22 cellular contexts compared by ENCODE assay signal in the genomic region with DNA sequence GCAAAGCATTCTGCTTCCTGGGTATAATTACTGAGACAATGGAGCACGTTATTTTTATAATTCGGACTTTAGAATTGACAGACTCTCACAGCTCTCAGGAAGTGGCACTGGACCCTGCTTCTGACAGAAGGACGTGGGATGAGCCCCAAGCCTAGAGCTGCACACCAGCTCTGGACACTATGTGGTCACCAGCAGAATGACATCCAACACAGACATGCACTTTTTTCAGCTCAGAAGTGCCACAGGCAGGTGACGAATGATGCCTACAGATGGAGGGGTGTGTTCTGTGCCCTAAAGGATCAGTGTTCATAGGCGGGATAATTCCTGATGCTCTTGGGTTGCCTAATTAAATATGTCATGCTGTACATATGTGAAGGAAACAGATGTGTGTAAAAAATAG.
"Had no signal": no experiment of that assay in that cellular context is flagged by ENCODE, and none has a peak within 500 bp of the region (broad histone marks: within the 10 kb centered on the region; RNA-seq: fewer than 3 reads in every experiment).

No MANE protein-coding gene starts in this region.

- H3K27ac Mint-ChIP-seq: activated CD4-positive, alpha-beta T cell treated with anti-CD3 and anti-CD28 coated beads, Interleukin-2, amount 10 ng/mL, durations not matched to agents 24 days and 14 days; activated CD8-positive, alpha-beta T cell treated with anti-CD3 and anti-CD28 coated beads for 36 hours; activated naive CD4-positive, alpha-beta T cell treated with anti-CD3 and anti-CD28 coated beads, Interleukin-2, amount 10 ng/mL, durations not matched to agents 7 days and 5 days; activated T-cell treated with anti-CD3 and anti-CD28 coated beads, Interleukin-2, amount 50 U/mL, for 24 hours; endodermal cell; stimulated activated effector memory CD8-positive, alpha-beta T cell treated with anti-CD3 and anti-CD28 coated beads, Interleukin-12 subunit alpha, Interleukin-12 subunit beta, amount 100 ng/mL, for 72 hours had no signal

- H3K36me3 Mint-ChIP-seq: stimulated activated effector memory CD8-positive, alpha-beta T cell treated with anti-CD3 and anti-CD28 coated beads, Interleukin-12 subunit alpha, Interleukin-12 subunit beta, amount 100 ng/mL, for 72 hours had no signal

- ATAC-seq: activated CD8-positive, alpha-beta T cell treated with anti-CD3 and anti-CD28 coated beads for 36 hours; left colon; stimulated activated effector memory CD8-positive, alpha-beta T cell treated with anti-CD3 and anti-CD28 coated beads, Interleukin-12 subunit alpha, Interleukin-12 subunit beta, amount 100 ng/mL, for 72 hours had no signal

- H3K4me3 Mint-ChIP-seq: activated CD4-positive, alpha-beta T cell treated with anti-CD3 and anti-CD28 coated beads, Interleukin-2, amount 10 ng/mL, durations not matched to agents 24 days and 14 days; activated CD8-positive, alpha-beta T cell treated with anti-CD3 and anti-CD28 coated beads for 36 hours; activated naive CD4-positive, alpha-beta T cell treated with anti-CD3 and anti-CD28 coated beads, Interleukin-2, amount 10 ng/mL, durations not matched to agents 7 days and 5 days; activated T-cell treated with anti-CD3 and anti-CD28 coated beads, Interleukin-2, amount 50 U/mL, for 24 hours; endodermal cell; stimulated activated effector memory CD8-positive, alpha-beta T cell treated with anti-CD3 and anti-CD28 coated beads, Interleukin-12 subunit alpha, Interleukin-12 subunit beta, amount 100 ng/mL, for 72 hours had no signal

- DNase-seq: activated CD4-positive, alpha-beta T cell treated with anti-CD3 and anti-CD28 coated beads, Interleukin-2, amount 10 ng/mL, durations not matched to agents 24 days and 14 days; activated CD8-positive, alpha-beta T cell treated with anti-CD3 and anti-CD28 coated beads for 36 hours; activated naive CD4-positive, alpha-beta T cell treated with anti-CD3 and anti-CD28 coated beads, Interleukin-2, amount 10 ng/mL, durations not matched to agents 7 days and 5 days; activated T-cell treated with anti-CD3 and anti-CD28 coated beads, Interleukin-2, amount 50 U/mL, for 24 hours; aorta; brain microvascular endothelial cell; central memory CD4-positive, alpha-beta T cell; colonic mucosa; endodermal cell; foreskin melanocyte; glutamatergic neuron; hippocampal formation; left colon; midbrain; occipital lobe; small intestine; stimulated activated CD4-positive, alpha-beta T cell treated with anti-CD3 and anti-CD28 coated beads, Interleukin-15, amount 100 ng/mL, for 24 hours; stimulated activated CD4-positive, alpha-beta T cell treated with anti-CD3 and anti-CD28 coated beads, Interleukin-4, amount 100 ng/mL, for 1 hour; T-helper 9 cell; testis; upper lobe of left lung had no signal

- H3K27me3 Mint-ChIP-seq: activated CD8-positive, alpha-beta T cell treated with anti-CD3 and anti-CD28 coated beads for 36 hours; activated T-cell treated with anti-CD3 and anti-CD28 coated beads, Interleukin-2, amount 50 U/mL, for 24 hours had no signal

- H3K9me3 Mint-ChIP-seq: activated CD4-positive, alpha-beta T cell treated with anti-CD3 and anti-CD28 coated beads, Interleukin-2, amount 10 ng/mL, durations not matched to agents 24 days and 14 days; activated CD8-positive, alpha-beta T cell treated with anti-CD3 and anti-CD28 coated beads for 36 hours; stimulated activated effector memory CD8-positive, alpha-beta T cell treated with anti-CD3 and anti-CD28 coated beads, Interleukin-12 subunit alpha, Interleukin-12 subunit beta, amount 100 ng/mL, for 72 hours had no signal

- H3K4me1 Mint-ChIP-seq: endodermal cell; stimulated activated effector memory CD8-positive, alpha-beta T cell treated with anti-CD3 and anti-CD28 coated beads, Interleukin-12 subunit alpha, Interleukin-12 subunit beta, amount 100 ng/mL, for 72 hours had no signal
